ENCODE assay signal across 1 cellular context in genomic region chrX:46836701-46837542, GRCh38.
TF ChIP-seq lines count a peak whose summit lies in the region.

Gene RP2 (plus strand): TSS chrX:46837043. CDS start chrX:46837101, 58 bp downstream.

TF ChIP-seq in HEK293, 187 proteins besides CTCF, POLR2A, EP300 and RAD21 (continued from another document and continues in another):
- no peak for TF ChIP-seq HOXA7 (CRISPR knock-in tag; IDR thresholded peaks at IDR 0.05; ENCODE audit: borderline replicate concordance)
- TF ChIP-seq ZNF114 (tag by site-specific recombination; IDR thresholded peaks at IDR 0.05): no peak
- no peak for TF ChIP-seq ZNF645 (tag by site-specific recombination; IDR thresholded peaks at IDR 0.05)
- no peak for TF ChIP-seq ZNF558 (tag by site-specific recombination; IDR thresholded peaks at IDR 0.05)
- TF ChIP-seq ZFP41 (tag by site-specific recombination; IDR thresholded peaks at IDR 0.05; ENCODE audit: borderline replicate concordance): no peak
- no peak; the same call in 1 of the 2 replicates for TF ChIP-seq ZEB2 (tag by site-specific recombination; IDR thresholded peaks at IDR 0.05)
- TF ChIP-seq ZNF362 (tag by site-specific recombination; IDR thresholded peaks at IDR 0.05): no peak
- TF ChIP-seq ZNF792 (tag by site-specific recombination; IDR thresholded peaks at IDR 0.05): no peak
- 0 out of 2 replicates have a peak, but pooled peaks have one; percentile 19 for TF ChIP-seq ZNF692 (tag by site-specific recombination; IDR thresholded peaks at IDR 0.05)
- TF ChIP-seq ZNF148 (tag by site-specific recombination; IDR thresholded peaks at IDR 0.05; ENCODE audit: borderline replicate concordance): no peak
- TF ChIP-seq ZNF560 (tag by site-specific recombination; IDR thresholded peaks at IDR 0.05; ENCODE audit: borderline replicate concordance): no peak
- TF ChIP-seq ZNF174 (tag by site-specific recombination; IDR thresholded peaks at IDR 0.05): no peak
- TF ChIP-seq ZSCAN4 (tag by site-specific recombination; IDR thresholded peaks at IDR 0.05): no peak
- TF ChIP-seq ZNF488 (tag by site-specific recombination; IDR thresholded peaks at IDR 0.05): no peak
- no peak for TF ChIP-seq ZNF223 (tag by site-specific recombination; IDR thresholded peaks at IDR 0.05)
- no peak for TF ChIP-seq ZNF473 (tag by site-specific recombination; IDR thresholded peaks at IDR 0.05)
- no peak for TF ChIP-seq TRIM28 (IDR thresholded peaks at IDR 0.05; ENCODE audit: borderline replicate concordance, low read length)
- TF ChIP-seq ZNF350 (tag by site-specific recombination; IDR thresholded peaks at IDR 0.05): no peak
- no peak for TF ChIP-seq ZNF146 (tag by site-specific recombination; IDR thresholded peaks at IDR 0.05)
- TF ChIP-seq ZNF830 (tag by site-specific recombination; IDR thresholded peaks at IDR 0.05; ENCODE audit: low read depth): no peak
- TF ChIP-seq ZBTB8A (tag by site-specific recombination; IDR thresholded peaks at IDR 0.05): peak; percentile 98
- TF ChIP-seq ZNF132 (tag by site-specific recombination; IDR thresholded peaks at IDR 0.05; ENCODE audit: borderline replicate concordance): no peak
- no peak for TF ChIP-seq ZNF426 (tag by site-specific recombination; IDR thresholded peaks at IDR 0.05)
- no peak for TF ChIP-seq ZNF544 (tag by site-specific recombination; IDR thresholded peaks at IDR 0.05)
- TF ChIP-seq ZNF292 (tag by site-specific recombination; IDR thresholded peaks at IDR 0.05; ENCODE audit: borderline replicate concordance, low read depth): no peak
- TF ChIP-seq ZNF571 (tag by site-specific recombination; IDR thresholded peaks at IDR 0.05): no peak
- no peak for TF ChIP-seq RBAK (tag by site-specific recombination; IDR thresholded peaks at IDR 0.05)
- no peak for TF ChIP-seq ZNF140 (tag by site-specific recombination; IDR thresholded peaks at IDR 0.05)
- no peak for TF ChIP-seq ZNF549 (tag by site-specific recombination; IDR thresholded peaks at IDR 0.05)
- no peak for TF ChIP-seq IKZF3 (tag by site-specific recombination; IDR thresholded peaks at IDR 0.05)
- no peak for TF ChIP-seq ZIC2 (tag by site-specific recombination; IDR thresholded peaks at IDR 0.05)
- no peak for TF ChIP-seq ZNF670 (tag by site-specific recombination; IDR thresholded peaks at IDR 0.05; ENCODE audit: low read depth)
- no peak for TF ChIP-seq ZNF311 (tag by site-specific recombination; IDR thresholded peaks at IDR 0.05; ENCODE audit: borderline replicate concordance)
- TF ChIP-seq ZNF341 (tag by site-specific recombination; IDR thresholded peaks at IDR 0.05; ENCODE audit: low read depth): no peak; the same call in 1 of the 2 replicates
- no peak for TF ChIP-seq ZNF354C (tag by site-specific recombination; IDR thresholded peaks at IDR 0.05; ENCODE audit: borderline replicate concordance, low read depth)
- TF ChIP-seq ZBTB1 (tag by site-specific recombination; IDR thresholded peaks at IDR 0.05): no peak
- TF ChIP-seq SETDB1 (IDR thresholded peaks at IDR 0.05; ENCODE audit: insufficient read length, low read length): no peak
- no peak for TF ChIP-seq AEBP2 (tag by site-specific recombination; IDR thresholded peaks at IDR 0.05; ENCODE audit: borderline replicate concordance)
- TF ChIP-seq ZNF404 (tag by site-specific recombination; IDR thresholded peaks at IDR 0.05): no peak
- TF ChIP-seq ZNF626 (tag by site-specific recombination; IDR thresholded peaks at IDR 0.05): no peak
- no peak for TF ChIP-seq ZNF10 (tag by site-specific recombination; IDR thresholded peaks at IDR 0.05)
- no peak for TF ChIP-seq GLI2 (tag by site-specific recombination; IDR thresholded peaks at IDR 0.05; ENCODE audit: borderline replicate concordance, low read depth)
- no peak for TF ChIP-seq ZNF391 (tag by site-specific recombination; IDR thresholded peaks at IDR 0.05; ENCODE audit: borderline replicate concordance, low read depth)
- no peak for TF ChIP-seq INSM2 (tag by site-specific recombination; IDR thresholded peaks at IDR 0.05)
- TF ChIP-seq PRDM4 (tag by site-specific recombination; IDR thresholded peaks at IDR 0.05): no peak
- TF ChIP-seq HOXC10 (CRISPR knock-in tag; IDR thresholded peaks at IDR 0.05): no peak
- no peak for TF ChIP-seq ZNF239 (tag by site-specific recombination; IDR thresholded peaks at IDR 0.05)
- TF ChIP-seq BCL11A (tag by site-specific recombination; IDR thresholded peaks at IDR 0.05; ENCODE audit: low read depth): 0 out of 2 replicates have a peak, but pooled peaks have one; percentile 40
- TF ChIP-seq ZBTB49 (tag by site-specific recombination; IDR thresholded peaks at IDR 0.05; ENCODE audit: low read depth): no peak
- TF ChIP-seq MYNN (tag by site-specific recombination; IDR thresholded peaks at IDR 0.05; ENCODE audit: borderline replicate concordance): no peak
- TF ChIP-seq ZNF837 (tag by site-specific recombination; IDR thresholded peaks at IDR 0.05): no peak
- TF ChIP-seq ZNF654 (tag by site-specific recombination; IDR thresholded peaks at IDR 0.05; ENCODE audit: low read depth): no peak
- no peak for TF ChIP-seq ZNF629 (tag by site-specific recombination; IDR thresholded peaks at IDR 0.05)
- TF ChIP-seq ZNF138 (tag by site-specific recombination; IDR thresholded peaks at IDR 0.05; ENCODE audit: borderline replicate concordance): no peak
- TF ChIP-seq KLF16 (tag by site-specific recombination; IDR thresholded peaks at IDR 0.05): peak; percentile 78
- TF ChIP-seq ZNF221 (tag by site-specific recombination; IDR thresholded peaks at IDR 0.05; ENCODE audit: borderline replicate concordance): no peak
